In genomic region chr9:4114569-4115505, GRCh38 we compare ENCODE assay signal across 14 cellular contexts.
A peak's percentile ranks its signal among the peaks of the same experiment; 100 is the strongest.
DNase-seq lines count a peak whose midpoint lies in the region; ATAC-seq and FAIRE-seq lines count a peak whose summit lies in the region.
"Had no signal": no experiment of that assay in that cellular context is flagged by ENCODE, and none has a peak within 500 bp of the region (broad histone marks: within the 10 kb centered on the region; RNA-seq: fewer than 3 reads in every experiment).

No MANE protein-coding gene starts in this region.

- no peaks in the 10 kb centered on the region for H3K4me1 Mint-ChIP-seq in central memory CD8-positive, alpha-beta T cell

- peaks cover 2% of the 10 kb centered on the region for H3K36me3 Mint-ChIP-seq in central memory CD8-positive, alpha-beta T cell (ENCODE audit: insufficient read depth)
- H3K36me3 Mint-ChIP-seq in activated naive CD4-positive, alpha-beta T cell treated with anti-CD3 and anti-CD28 coated beads, Interleukin-2, amount 50 U/mL, for 72 hours: no peaks in the 10 kb centered on the region

- no peaks in the 10 kb centered on the region for H3K9me3 Mint-ChIP-seq in central memory CD8-positive, alpha-beta T cell
- peaks cover 0 to under 1% of the 10 kb centered on the region in 2 donors for H3K9me3 Mint-ChIP-seq in activated naive CD4-positive, alpha-beta T cell treated with anti-CD3 and anti-CD28 coated beads, Interleukin-2, amount 50 U/mL, for 72 hours

- peak; percentile 13 for FAIRE-seq in islet of Langerhans (lab: Jason Lieb, UNC)

- no peak overlapping the region for H3K4me3 Mint-ChIP-seq in central memory CD8-positive, alpha-beta T cell
- H3K4me3 Mint-ChIP-seq: neural progenitor cell had no signal

- ATAC-seq in left cardiac atrium (peak; percentile 24 to 42), Right ventricle myocardium superior (ENCODE audit: poor library complexity) (no peak), HG03342 (IDR thresholded peaks at IDR 0.05; ENCODE audit: unreplicated experiment) (no peak), GM18520 (IDR thresholded peaks at IDR 0.05; ENCODE audit: unreplicated experiment) (no peak), HG02884 (IDR thresholded peaks at IDR 0.05; ENCODE audit: unreplicated experiment) (no peak)
- no peak for ATAC-seq in central memory CD8-positive, alpha-beta T cell (replicated peaks; ENCODE audit: extremely low read depth, poor library complexity, severe bottlenecking)
- no peak for ATAC-seq in activated naive CD4-positive, alpha-beta T cell treated with anti-CD3 and anti-CD28 coated beads, Interleukin-2, amount 50 U/mL, for 72 hours
- ATAC-seq: activated CD4-positive, CD25-positive, alpha-beta regulatory T cell treated with anti-CD3 and anti-CD28 coated beads, Interleukin-2, amount 50 U/mL, for 24 hours; SK-N-SH treated with all-trans-retinoic acid at 6 μM for 48 hours had no signal

- peaks cover 34% of the 10 kb centered on the region for H3K27me3 Mint-ChIP-seq in central memory CD8-positive, alpha-beta T cell

- H3K27ac Mint-ChIP-seq in central memory CD8-positive, alpha-beta T cell (ENCODE audit: low read depth): peak overlapping the region; percentile 20
- peak overlapping the region in 1 of 2 donors; percentile 72 for H3K27ac Mint-ChIP-seq in activated naive CD4-positive, alpha-beta T cell treated with anti-CD3 and anti-CD28 coated beads, Interleukin-2, amount 50 U/mL, for 72 hours

- intact Hi-C loops in left cardiac atrium (cut with DNase I) (loop anchor here in 1 of 2 donors (10.0 kb wide), 1 partner anchor 380 kb away; no protein-coding TSS in a partner anchor), Right ventricle myocardium superior (cut with DNase I) (loop anchor here (10.0 kb wide), 1 partner anchor 380 kb away; no protein-coding TSS in a partner anchor)

- DNase-seq in left cardiac atrium (no peak), Right ventricle myocardium superior (no peak)
- DNase-seq in central memory CD8-positive, alpha-beta T cell (ENCODE audit: low spot score in 2 of 2): no peak
- no peak for DNase-seq in activated naive CD4-positive, alpha-beta T cell treated with anti-CD3 and anti-CD28 coated beads, Interleukin-2, amount 50 U/mL, for 72 hours (ENCODE audit: low spot score in 2 of 2)
- DNase-seq: NCI-H2107; stimulated activated CD4-positive, alpha-beta T cell treated with anti-CD3 and anti-CD28 coated beads, Interleukin-15, amount 100 ng/mL, for 24 hours; uterus had no signal

Comparison
In these comparisons a context has a peak if more than half of its experiments do, and no peak if none do; other contexts are left out.
1. ATAC-seq: peak in left cardiac atrium (2 of 2); none in Right ventricle myocardium superior (single experiment), central memory CD8-positive, alpha-beta T cell (single experiment), HG03342 (single experiment), GM18520 (single experiment), HG02884 (single experiment) and activated naive CD4-positive, alpha-beta T cell treated with anti-CD3 and anti-CD28 coated beads, Interleukin-2, amount 50 U/mL, for 72 hours (0 of 2).